In genomic region chr6:424741-425417, GRCh38 we compare ENCODE assay signal across 19 cellular contexts. TPM values are rescaled to one million over a fixed set of nuclear protein-coding genes. Genes with fewer than 3 reads are reported as not detected.
DNase-seq lines count a peak whose midpoint lies in the region; ATAC-seq, FAIRE-seq and TF ChIP-seq lines count a peak whose summit lies in the region.
"Had no signal": no experiment of that assay in that cellular context is flagged by ENCODE, and none has a peak within 500 bp of the region (broad histone marks: within the 10 kb centered on the region; RNA-seq: fewer than 3 reads in every experiment).

No MANE protein-coding gene starts in this region.

- no peak for FAIRE-seq in K562 (lab: Jason Lieb, UNC)
- FAIRE-seq: GM12891, GM19239 had no signal

- no peaks in the 10 kb centered on the region for H3K79me2 ChIP-seq in K562 (ENCODE audit: control insufficient read depth, insufficient read depth, low read length)

- WGBS in K562 (ENCODE audit: insufficient coverage, low coverage, missing lambda C conversion rate), result 30% methylated on average over 18 of the region's 27 CpGs

- H3K36me3 Mint-ChIP-seq in activated CD8-positive, alpha-beta T cell treated with anti-CD3 and anti-CD28 coated beads for 36 hours (ENCODE audit: low read depth), result no peaks in the 10 kb centered on the region
- peaks cover 6% of the 10 kb centered on the region for H3K36me3 Mint-ChIP-seq in activated CD8-positive, alpha-beta T cell treated with anti-CD3 and anti-CD28 coated beads, Interleukin-2, amount 10 ng/mL, durations not matched to agents 7 days and 5 days (ENCODE audit: low read depth)
- no peaks in the 10 kb centered on the region for H3K36me3 Mint-ChIP-seq in natural killer cell treated with Interleukin-12 subunit alpha and Interleukin-12 subunit beta and Interleukin-15 and Interleukin-18, amount 100 ng/mL, for 72 hours

- peaks cover 9% of the 10 kb centered on the region for H3K9me3 ChIP-seq in K562 (replicated peaks; ENCODE audit: control insufficient read depth, insufficient read depth, low read depth, low read length)
- peaks cover 10% of the 10 kb centered on the region for H3K9me3 ChIP-seq in left ventricle myocardium inferior (replicated peaks)

- TF ChIP-seq EP300 in K562 (IDR thresholded peaks at IDR 0.05; ENCODE audit: low read length), result no peak

- intact Hi-C loops in activated CD8-positive, alpha-beta T cell treated with anti-CD3 and anti-CD28 coated beads for 36 hours (cut with micrococcal nuclease), result no loop called here
- intact Hi-C loops in K562 (cut with micrococcal nuclease) (no loop called here), left ventricle myocardium inferior (cut with micrococcal nuclease) (no loop called here)

- CTCF ChIA-PET in activated CD8-positive, alpha-beta T cell treated with anti-CD3 and anti-CD28 coated beads for 36 hours (lab: Charles Lee), result interaction anchor here (1.2 to 1.8 kb wide), 2 partner anchors 10 to 12 kb away, joined by 5 to 7 read pairs; no protein-coding TSS in a partner anchor
- CTCF ChIA-PET in activated CD8-positive, alpha-beta T cell treated with anti-CD3 and anti-CD28 coated beads, Interleukin-2, amount 10 ng/mL, durations not matched to agents 7 days and 5 days (lab: Charles Lee), result interaction anchor here (1.2 kb wide), 1 partner anchor 10 kb away, joined by 6 read pairs; no protein-coding TSS in a partner anchor
- CTCF ChIA-PET in K562 (lab: Yijun Ruan, JAX; ENCODE audit: low intra/inter-chr PET ratio), result no interaction called here

- TF ChIP-seq CTCF in activated CD8-positive, alpha-beta T cell treated with anti-CD3 and anti-CD28 coated beads for 36 hours (IDR thresholded peaks at IDR 0.05), result no peak
- no peak for TF ChIP-seq CTCF in K562 (IDR thresholded peaks at IDR 0.05 in 2 of 3, conservative IDR thresholded peaks at IDR 0.05 in 1 of 3; ENCODE audit: insufficient read depth in 2 of 3, low read depth in 1 of 3, low read length in 3 of 3)
- no peak for TF ChIP-seq CTCF in left ventricle myocardium inferior (IDR thresholded peaks at IDR 0.05; ENCODE audit: borderline replicate concordance)
- no peak for TF ChIP-seq CTCF in coronary artery (IDR thresholded peaks at IDR 0.05)

- peaks cover 5 to 28% of the 10 kb centered on the region in 2 experiments; a peak in 3 of 5 replicates for H3K27me3 ChIP-seq in K562 (ENCODE audit: control insufficient read depth in 2 of 2, insufficient read depth in 2 of 2, low read length in 2 of 2)
- H3K27me3 ChIP-seq in left ventricle myocardium inferior (ENCODE audit: low read depth), result peaks cover 20% of the 10 kb centered on the region

- no peak overlapping the region for H3K27ac ChIP-seq in K562 (ENCODE audit: extremely low read depth, low read depth, low read length)
- H3K27ac ChIP-seq in left ventricle myocardium inferior (replicated peaks), result no peak overlapping the region
- H3K27ac ChIP-seq in coronary artery, result no peak overlapping the region

- in situ Hi-C loops in K562 (cut with MboI), result no loop called here

- H3K4me1 ChIP-seq in K562 (replicated peaks in 1 of 2; ENCODE audit: control insufficient read depth in 2 of 2, insufficient read depth in 2 of 2, low read length in 2 of 2) (peaks cover 2 to 3% of the 10 kb centered on the region in 2 experiments; a peak in 2 of 5 replicates), left ventricle myocardium inferior (no peaks in the 10 kb centered on the region)

- H4K20me1 ChIP-seq in K562 (replicated peaks; ENCODE audit: control insufficient read depth, insufficient read depth, low read length), result no peaks in the 10 kb centered on the region

- no peaks in the 10 kb centered on the region for H3K9me1 ChIP-seq in K562 (ENCODE audit: control insufficient read depth, insufficient read depth, low read length)

- DNase-seq in activated CD8-positive, alpha-beta T cell treated with anti-CD3 and anti-CD28 coated beads for 36 hours, result no peak
- DNase-seq in activated CD8-positive, alpha-beta T cell treated with anti-CD3 and anti-CD28 coated beads, Interleukin-2, amount 10 ng/mL, durations not matched to agents 7 days and 5 days, result no peak
- DNase-seq in MV-4-11 (lab: John Stamatoyannopoulos, UW) (peak; percentile 93), K562 (ENCODE audit: extremely low read depth in 1 of 4, low spot score in 3 of 4) (no peak), left ventricle myocardium inferior (no peak), coronary artery (ENCODE audit: low spot score) (no peak)
- no peak for DNase-seq in natural killer cell treated with Interleukin-12 subunit alpha and Interleukin-12 subunit beta and Interleukin-15 and Interleukin-18, amount 100 ng/mL, for 72 hours (ENCODE audit: low spot score)
- DNase-seq in stimulated activated naive CD8-positive, alpha-beta T cell treated with anti-CD3 and anti-CD28 coated beads, Interleukin-15, Interleukin-2, amounts not matched to agents 100 U/mL and 50 U/mL, for 24 hours, result no peak
- DNase-seq: AML-193; Calu3; CD4-positive, alpha-beta T cell; NCI-H1105; NCI-H1694 treated with DMSO at 0.1 percent for 48 hours; NCI-H345 had no signal

- TF ChIP-seq RAD21 in K562 (CRISPR knock-in tag; conservative IDR thresholded peaks at IDR 0.05 in 1 of 2, IDR thresholded peaks at IDR 0.05 in 1 of 2), result no peak

- no peak overlapping the region for H3K4me3 Mint-ChIP-seq in activated CD8-positive, alpha-beta T cell treated with anti-CD3 and anti-CD28 coated beads for 36 hours
- H3K4me3 Mint-ChIP-seq in activated CD8-positive, alpha-beta T cell treated with anti-CD3 and anti-CD28 coated beads, Interleukin-2, amount 10 ng/mL, durations not matched to agents 7 days and 5 days, result no peak overlapping the region
- H3K4me3 Mint-ChIP-seq in natural killer cell treated with Interleukin-12 subunit alpha and Interleukin-12 subunit beta and Interleukin-15 and Interleukin-18, amount 100 ng/mL, for 72 hours, result peak overlapping the region; percentile 65
- H3K4me3 Mint-ChIP-seq: CD4-positive, alpha-beta T cell; GM23338 had no signal

- H3K4me3 ChIP-seq in K562, result no peak overlapping the region
- no peak overlapping the region for H3K4me3 ChIP-seq in left ventricle myocardium inferior
- no peak overlapping the region for H3K4me3 ChIP-seq in coronary artery
- H3K4me3 ChIP-seq: GM23338 had no signal

- POLR2A ChIA-PET in activated CD8-positive, alpha-beta T cell treated with anti-CD3 and anti-CD28 coated beads for 36 hours (lab: Charles Lee), result interaction anchor here (0.9 to 34.4 kb wide), 5 partner anchors 20 to 80 kb away, joined by 3 to 888 read pairs (median 3); partner anchors contain the start of gene IRF4
- POLR2A ChIA-PET in activated CD8-positive, alpha-beta T cell treated with anti-CD3 and anti-CD28 coated beads, Interleukin-2, amount 10 ng/mL, durations not matched to agents 7 days and 5 days (lab: Charles Lee), result interaction anchor here (1.0 to 2.0 kb wide), 2 partner anchors 15 to 25 kb away, joined by 4 to 6 read pairs; no protein-coding TSS in a partner anchor
- POLR2A ChIA-PET in K562 (lab: Yijun Ruan, JAX), result interaction anchor here (0.8 kb wide), 1 partner anchor 357 kb away, joined by 3 read pairs; no protein-coding TSS in a partner anchor

- no peak overlapping the region; the same call in 1 of the 2 replicates for H3K4me2 ChIP-seq in K562 (ENCODE audit: insufficient read depth, low read length)
- H3K4me2 ChIP-seq: GM23338 had no signal

- H3K9ac ChIP-seq in K562 (ENCODE audit: insufficient read depth in 1 of 2, low read depth in 2 of 2, low read length in 2 of 2), result no peak overlapping the region

- H3K4me1 Mint-ChIP-seq in activated CD8-positive, alpha-beta T cell treated with anti-CD3 and anti-CD28 coated beads for 36 hours (ENCODE audit: low read depth), result peaks cover 36% of the 10 kb centered on the region
- peaks cover 45% of the 10 kb centered on the region for H3K4me1 Mint-ChIP-seq in activated CD8-positive, alpha-beta T cell treated with anti-CD3 and anti-CD28 coated beads, Interleukin-2, amount 10 ng/mL, durations not matched to agents 7 days and 5 days (ENCODE audit: low read depth)
- peaks cover 28 to 30% of the 10 kb centered on the region in 2 donors for H3K4me1 Mint-ChIP-seq in natural killer cell treated with Interleukin-12 subunit alpha and Interleukin-12 subunit beta and Interleukin-15 and Interleukin-18, amount 100 ng/mL, for 72 hours (ENCODE audit: low read depth in 2 of 2)
- H3K4me1 Mint-ChIP-seq: GM23338 had no signal

- ATAC-seq in activated CD8-positive, alpha-beta T cell treated with anti-CD3 and anti-CD28 coated beads for 36 hours, result no peak
- no peak for ATAC-seq in activated CD8-positive, alpha-beta T cell treated with anti-CD3 and anti-CD28 coated beads, Interleukin-2, amount 10 ng/mL, durations not matched to agents 7 days and 5 days
- ATAC-seq in K562, result no peak
- ATAC-seq in natural killer cell treated with Interleukin-12 subunit alpha and Interleukin-12 subunit beta and Interleukin-15 and Interleukin-18, amount 100 ng/mL, for 72 hours, result peak in 1 of 2 donors; percentile 56
- no peak for ATAC-seq in stimulated activated naive CD8-positive, alpha-beta T cell treated with anti-CD3 and anti-CD28 coated beads, Interleukin-15, Interleukin-2, amounts not matched to agents 100 U/mL and 50 U/mL, for 24 hours

- H3K36me3 ChIP-seq in K562 (ENCODE audit: control insufficient read depth, insufficient read depth, low read length) (no peaks in the 10 kb centered on the region), left ventricle myocardium inferior (no peaks in the 10 kb centered on the region)

- peak overlapping the region; percentile 72 for H2AFZ ChIP-seq in K562 (ENCODE audit: low read depth, low read length)
- H2AFZ ChIP-seq: GM23338 had no signal

- H3K27me3 Mint-ChIP-seq in activated CD8-positive, alpha-beta T cell treated with anti-CD3 and anti-CD28 coated beads for 36 hours, result no peaks in the 10 kb centered on the region
- H3K27me3 Mint-ChIP-seq in activated CD8-positive, alpha-beta T cell treated with anti-CD3 and anti-CD28 coated beads, Interleukin-2, amount 10 ng/mL, durations not matched to agents 7 days and 5 days (ENCODE audit: low read depth), result no peaks in the 10 kb centered on the region
- H3K27me3 Mint-ChIP-seq in natural killer cell treated with Interleukin-12 subunit alpha and Interleukin-12 subunit beta and Interleukin-15 and Interleukin-18, amount 100 ng/mL, for 72 hours, result peaks cover 0 to 2% of the 10 kb centered on the region in 2 donors
- H3K27me3 Mint-ChIP-seq: CD4-positive, alpha-beta T cell; IgD-negative memory B cell had no signal

- BruUV-seq in K562 (replicated peaks; lab: Mats Ljungman, UMichigan), result no TSS peak

- TF ChIP-seq POLR2A in K562 (conservative IDR thresholded peaks at IDR 0.05), result no peak

- H3K9me3 Mint-ChIP-seq in activated CD8-positive, alpha-beta T cell treated with anti-CD3 and anti-CD28 coated beads for 36 hours, result peaks cover 6% of the 10 kb centered on the region
- peaks cover 4% of the 10 kb centered on the region for H3K9me3 Mint-ChIP-seq in activated CD8-positive, alpha-beta T cell treated with anti-CD3 and anti-CD28 coated beads, Interleukin-2, amount 10 ng/mL, durations not matched to agents 7 days and 5 days (ENCODE audit: insufficient read depth)
- no peaks in the 10 kb centered on the region for H3K9me3 Mint-ChIP-seq in natural killer cell treated with Interleukin-12 subunit alpha and Interleukin-12 subunit beta and Interleukin-15 and Interleukin-18, amount 100 ng/mL, for 72 hours

- H3K27ac Mint-ChIP-seq in activated CD8-positive, alpha-beta T cell treated with anti-CD3 and anti-CD28 coated beads for 36 hours, result peak overlapping the region; percentile 57
- H3K27ac Mint-ChIP-seq in activated CD8-positive, alpha-beta T cell treated with anti-CD3 and anti-CD28 coated beads, Interleukin-2, amount 10 ng/mL, durations not matched to agents 7 days and 5 days, result no peak overlapping the region
- peak overlapping the region; percentile 54 to 74 for H3K27ac Mint-ChIP-seq in natural killer cell treated with Interleukin-12 subunit alpha and Interleukin-12 subunit beta and Interleukin-15 and Interleukin-18, amount 100 ng/mL, for 72 hours
- H3K27ac Mint-ChIP-seq: CD4-positive, alpha-beta T cell; GM23338; IgD-negative memory B cell had no signal

RNA-seq across cellular contexts. Expression of gene IRF4, which starts 33.3 kb away (rescaled TPM):
- total RNA-seq in activated CD8-positive, alpha-beta T cell treated with anti-CD3 and anti-CD28 coated beads for 36 hours, result 100 to 1,000 TPM; 409 to 439 TPM
- 10 to 100 TPM; 91.2 to 95.2 TPM for total RNA-seq in activated CD8-positive, alpha-beta T cell treated with anti-CD3 and anti-CD28 coated beads, Interleukin-2, amount 10 ng/mL, durations not matched to agents 7 days and 5 days
- not detected in 2 replicates for total RNA-seq in K562 (2011; cell fraction: chromatin; rRNA removed; ENCODE audit: low replicate concordance)
- total RNA-seq in K562 (2011; cell fraction: nucleolus; rRNA removed), result not detected in 2 replicates
- total RNA-seq in K562 (2011; cell fraction: nucleoplasm; rRNA removed), result not detected in 2 replicates
- 0.09 TPM in 1 of 2 replicates, not detected in the other for total RNA-seq in K562 (2014; rRNA removed)
- total RNA-seq in K562 (2014; rRNA removed; fragmentation: Illumina TruSeq; extraction: Trizol), result not detected in 2 replicates
- total RNA-seq in K562 (2015; rRNA removed; fragmentation: Illumina TruSeq; extraction: Trizol), result not detected in 2 replicates
- 0.33 and 1.3 TPM in 2 replicates for total RNA-seq in K562 (2021)
- polyA plus RNA-seq in K562 (2011; rRNA removed), result 0.03 TPM in 1 of 2 replicates, not detected in the other
- polyA plus RNA-seq in K562 (2011; cell fraction: cytosol; rRNA removed), result 0.32 TPM in 1 of 2 replicates, not detected in the other
- polyA plus RNA-seq in K562 (2011; cell fraction: nucleus; rRNA removed), result not detected in 2 replicates
- polyA plus RNA-seq in K562 (2012), result 0.06 and 0.12 TPM in 2 replicates
- 0.46 TPM in 1 of 2 replicates, not detected in the other for polyA plus RNA-seq in K562 (2014; fragmentation: Illumina TruSeq; extraction: Trizol)
- polyA plus RNA-seq in K562 (2014; fragmentation: Nextera tagmentation; extraction: Ambion mirVana), result not detected
- 0.05 TPM in 1 of 2 replicates, not detected in the other for polyA plus RNA-seq in K562 (2014; rRNA removed)
- 0.04 and 0.78 TPM in 2 replicates for polyA minus RNA-seq in K562 (2011; rRNA and poly(A)+ RNA removed)
- polyA minus RNA-seq in K562 (2011; cell fraction: cytosol; rRNA and poly(A)+ RNA removed), result not detected in 2 replicates
- not detected in 2 replicates for polyA minus RNA-seq in K562 (2011; cell fraction: nucleus; rRNA and poly(A)+ RNA removed)
- 100 to 1,000 TPM; 112 to 388 TPM for total RNA-seq in natural killer cell treated with Interleukin-12 subunit alpha and Interleukin-12 subunit beta and Interleukin-15 and Interleukin-18, amount 100 ng/mL, for 72 hours
- total RNA-seq in left ventricle myocardium inferior, result 0.22 TPM
- total RNA-seq: Calu3, G401 had no signal

Comparison
In these comparisons a context has a peak if more than half of its experiments do, and no peak if none do; other contexts are left out.
1. RNA of gene IRF4, which starts 33.3 kb away (total RNA-seq): 409 to 439 TPM in activated CD8-positive, alpha-beta T cell treated with anti-CD3 and anti-CD28 coated beads for 36 hours, 112 to 388 TPM in natural killer cell treated with Interleukin-12 subunit alpha and Interleukin-12 subunit beta and Interleukin-15 and Interleukin-18, amount 100 ng/mL, for 72 hours and 91.2 to 95.2 TPM in activated CD8-positive, alpha-beta T cell treated with anti-CD3 and anti-CD28 coated beads, Interleukin-2, amount 10 ng/mL, durations not matched to agents 7 days and 5 days; 0.22 TPM in left ventricle myocardium inferior (single experiment) and 0.09 to 1.3 TPM in K562; every median in the first group is over 10 times any median in the second.